Comparison of ENCODE assay signal across 26 cellular contexts in the genomic region with DNA sequence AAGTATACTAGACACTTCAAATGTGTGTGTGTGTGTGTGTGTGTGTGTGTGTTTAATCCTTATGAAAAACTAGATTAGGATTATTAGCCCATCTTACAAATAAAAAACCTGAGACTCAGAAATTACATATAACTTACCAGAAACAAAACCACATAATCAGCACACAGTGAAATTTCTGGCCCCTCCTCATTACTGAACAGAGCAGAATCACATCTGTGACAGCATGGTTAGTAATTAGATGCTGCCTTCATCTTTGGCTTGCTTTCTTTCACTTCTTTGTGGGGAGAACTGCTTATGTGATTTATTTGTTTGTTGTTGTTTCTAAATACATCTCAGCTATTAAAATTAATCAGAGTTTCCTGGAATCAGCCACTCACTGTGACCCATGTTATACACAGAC.
"Had no signal": no experiment of that assay in that cellular context is flagged by ENCODE, and none has a peak within 500 bp of the region (broad histone marks: within the 10 kb centered on the region; RNA-seq: fewer than 3 reads in every experiment).

No MANE protein-coding gene starts in this region.

- ATAC-seq: effector memory CD8-positive, alpha-beta T cell; gastrocnemius medialis; heart left ventricle; left cardiac atrium; natural killer cell treated with Interleukin-12 subunit alpha and Interleukin-12 subunit beta and Interleukin-15 and Interleukin-18, amount 100 ng/mL, for 72 hours; pancreas; right cardiac atrium; stimulated activated memory B cell treated with anti-CD40 and anti-IgM and Interleukin-4, amounts not matched to agents 10 μg/mL and 1 μg/mL and 100 μg/mL, for 72 hours; stimulated activated naive CD8-positive, alpha-beta T cell treated with anti-CD3 and anti-CD28 coated beads, Interleukin-15, Interleukin-2, amounts not matched to agents 100 U/mL and 50 U/mL, for 24 hours had no signal

- H3K36me3 ChIP-seq: esophagus squamous epithelium, gastrocnemius medialis, heart left ventricle, left ventricle myocardium inferior, lower lobe of right lung, neutrophil, pancreas, spleen, thoracic aorta, tibial nerve, upper lobe of left lung had no signal

- H3K27ac ChIP-seq: esophagus squamous epithelium, gastrocnemius medialis, heart left ventricle, hepatocyte, left ventricle myocardium inferior, lower lobe of right lung, neutrophil, pancreas, skin epidermis, spleen, thoracic aorta, tibial nerve, upper lobe of left lung had no signal

- DNase-seq: cerebellar nuclear complex; cortex of kidney; effector memory CD8-positive, alpha-beta T cell; erythroblast; esophagus squamous epithelium; foreskin fibroblast; gastrocnemius medialis; heart left ventricle; left cardiac atrium; left ventricle myocardium inferior; lower lobe of right lung; naive B cell; pancreas; right cardiac atrium; spleen; stimulated activated CD4-positive, alpha-beta T cell treated with anti-CD3 and anti-CD28 coated beads, Interleukin-4, amount 100 ng/mL, for 4 hours; stimulated activated naive CD8-positive, alpha-beta T cell treated with anti-CD3 and anti-CD28 coated beads, Interleukin-15, Interleukin-2, amounts not matched to agents 100 U/mL and 50 U/mL, for 24 hours; substantia nigra; upper lobe of left lung had no signal

- H3K27me3 ChIP-seq: esophagus squamous epithelium, gastrocnemius medialis, heart left ventricle, hepatocyte, neutrophil, pancreas, spleen, tibial nerve, upper lobe of left lung had no signal

- H3K9me3 ChIP-seq: esophagus squamous epithelium, gastrocnemius medialis, heart left ventricle, left ventricle myocardium inferior, lower lobe of right lung, neutrophil, pancreas, spleen, thoracic aorta, tibial nerve, upper lobe of left lung had no signal

- H3K4me1 ChIP-seq: esophagus squamous epithelium, gastrocnemius medialis, heart left ventricle, left ventricle myocardium inferior, lower lobe of right lung, pancreas, spleen, upper lobe of left lung had no signal

- H3K4me3 ChIP-seq: esophagus squamous epithelium, gastrocnemius medialis, heart left ventricle, hepatocyte, left ventricle myocardium inferior, lower lobe of right lung, pancreas, skin epidermis, spleen, thoracic aorta, tibial nerve, upper lobe of left lung had no signal
